Comparison of ENCODE assay signal across 23 cellular contexts in genomic region chr10:126654579-126654978, GRCh38. TPM values are rescaled to one million over a fixed set of nuclear protein-coding genes. Genes with fewer than 3 reads are reported as not detected.
DNase-seq lines count a peak whose midpoint lies in the region; ATAC-seq and TF ChIP-seq lines count a peak whose summit lies in the region.
"Had no signal": no experiment of that assay in that cellular context is flagged by ENCODE, and none has a peak within 500 bp of the region (broad histone marks: within the 10 kb centered on the region; RNA-seq: fewer than 3 reads in every experiment).

No MANE protein-coding gene starts in this region.

- H3K27ac Mint-ChIP-seq in activated CD4-positive, alpha-beta T cell treated with anti-CD3 and anti-CD28 coated beads for 36 hours, result no peak overlapping the region
- H3K27ac Mint-ChIP-seq: CD14-positive monocyte; CD4-positive, alpha-beta T cell; CD8-positive, alpha-beta memory T cell; GM23338; H9 had no signal

- no peak for DNase-seq in activated CD4-positive, alpha-beta T cell treated with anti-CD3 and anti-CD28 coated beads for 36 hours
- DNase-seq in activated CD4-positive, alpha-beta T cell treated with anti-CD3 and anti-CD28 coated beads, Interleukin-2, amount 50 U/mL, for 4 hours, result no peak
- no peak for DNase-seq in left lung
- DNase-seq in thyroid gland, result peak; percentile 15 to 20
- no peak for DNase-seq in NCI-H1436 (lab: John Stamatoyannopoulos, UW)
- no peak for DNase-seq in glomerular visceral epithelial cell (ENCODE audit: extremely low spot score)
- DNase-seq: 8988T; ACHN; AML-193; BE2C; CD4-positive, alpha-beta T cell; CD8-positive, alpha-beta memory T cell; DMS 273 treated with DMSO at 0.1 percent for 48 hours; DMS79; EL; GDM1; H9 had no signal

- H3K27ac ChIP-seq in left lung, result no peak overlapping the region
- H3K27ac ChIP-seq in thyroid gland, result peak overlapping the region; percentile 67 to 85 (median 78)
- H3K27ac ChIP-seq: A549; BLaER1 treated with 17β-estradiol and CSF1 and Interleukin-3, amounts not matched to agents 10 nM and 100 nM had no signal

- no peak overlapping the region for H3K4me3 Mint-ChIP-seq in activated CD4-positive, alpha-beta T cell treated with anti-CD3 and anti-CD28 coated beads for 36 hours
- H3K4me3 Mint-ChIP-seq: CD14-positive monocyte; CD4-positive, alpha-beta T cell; CD8-positive, alpha-beta memory T cell; GM23338; H9 had no signal

- H3K36me3 Mint-ChIP-seq in activated CD4-positive, alpha-beta T cell treated with anti-CD3 and anti-CD28 coated beads for 36 hours (ENCODE audit: low read depth), result no peaks in the 10 kb centered on the region
- H3K36me3 Mint-ChIP-seq: CD14-positive monocyte; CD8-positive, alpha-beta memory T cell had no signal

- TF ChIP-seq POLR2A in thyroid gland (IDR thresholded peaks at IDR 0.05), result no peak

- WGBS in thyroid gland, 2 donors, result 44 to 58% methylated on average over 2 of the region's 2 CpGs

- peaks cover 2% of the 10 kb centered on the region for H3K9me3 Mint-ChIP-seq in activated CD4-positive, alpha-beta T cell treated with anti-CD3 and anti-CD28 coated beads for 36 hours (ENCODE audit: low read depth)
- H3K9me3 Mint-ChIP-seq: CD4-positive, alpha-beta T cell; GM23338; H9 had no signal

- CTCF ChIA-PET in activated CD4-positive, alpha-beta T cell treated with anti-CD3 and anti-CD28 coated beads for 36 hours (lab: Charles Lee), result no interaction called here

- peak; percentile 26 for ATAC-seq in activated CD4-positive, alpha-beta T cell treated with anti-CD3 and anti-CD28 coated beads for 36 hours
- peak; percentile 38 for ATAC-seq in left lung
- ATAC-seq: A549, GM12878, GM23338, HCT116 had no signal

- TF ChIP-seq CTCF in left lung (IDR thresholded peaks at IDR 0.05), result no peak
- TF ChIP-seq CTCF in thyroid gland (IDR thresholded peaks at IDR 0.05), result no peak

- peaks cover 2% of the 10 kb centered on the region for H3K4me1 Mint-ChIP-seq in activated CD4-positive, alpha-beta T cell treated with anti-CD3 and anti-CD28 coated beads for 36 hours
- H3K4me1 Mint-ChIP-seq: CD14-positive monocyte; CD8-positive, alpha-beta memory T cell had no signal

- H3K27me3 ChIP-seq in left lung (no peaks in the 10 kb centered on the region), thyroid gland (no peaks in the 10 kb centered on the region)
- H3K27me3 ChIP-seq: BE2C; BLaER1 treated with 17β-estradiol and CSF1 and Interleukin-3, amounts not matched to agents 10 nM and 100 nM had no signal

- H3K4me3 ChIP-seq in left lung, result no peak overlapping the region
- H3K4me3 ChIP-seq in thyroid gland (replicated peaks in 1 of 3), result no peak overlapping the region
- H3K4me3 ChIP-seq: A549; BLaER1 treated with 17β-estradiol and CSF1 and Interleukin-3, amounts not matched to agents 10 nM and 100 nM; GM12878; GM23338 had no signal

- H3K9me3 ChIP-seq in left lung (no peaks in the 10 kb centered on the region), thyroid gland (no peaks in the 10 kb centered on the region)
- H3K9me3 ChIP-seq: A549; BE2C; BLaER1 treated with 17β-estradiol and CSF1 and Interleukin-3, amounts not matched to agents 10 nM and 100 nM had no signal

- H3K36me3 ChIP-seq in left lung, result no peaks in the 10 kb centered on the region
- no peaks in the 10 kb centered on the region for H3K36me3 ChIP-seq in thyroid gland
- H3K36me3 ChIP-seq: BE2C; BLaER1 treated with 17β-estradiol and CSF1 and Interleukin-3, amounts not matched to agents 10 nM and 100 nM had no signal

- H3K4me1 ChIP-seq in left lung (no peaks in the 10 kb centered on the region), thyroid gland (peaks cover 24 to 34% of the 10 kb centered on the region in 2 donors)
- H3K4me1 ChIP-seq: A549; BE2C; BLaER1 treated with 17β-estradiol and CSF1 and Interleukin-3, amounts not matched to agents 10 nM and 100 nM had no signal

- H3K27me3 Mint-ChIP-seq in activated CD4-positive, alpha-beta T cell treated with anti-CD3 and anti-CD28 coated beads for 36 hours, result no peaks in the 10 kb centered on the region
- H3K27me3 Mint-ChIP-seq: CD4-positive, alpha-beta T cell; CD8-positive, alpha-beta memory T cell had no signal

- intact Hi-C loops in activated CD4-positive, alpha-beta T cell treated with anti-CD3 and anti-CD28 coated beads for 36 hours (cut with DNase I, micrococcal nuclease), result no loop called here
- intact Hi-C loops in left lung (cut with DNase I), result no loop called here
- intact Hi-C loops in thyroid gland (cut with DNase I), result no loop called here

- POLR2A ChIA-PET in activated CD4-positive, alpha-beta T cell treated with anti-CD3 and anti-CD28 coated beads for 36 hours (lab: Charles Lee), result no interaction called here

RNA-seq across cellular contexts. Expression of gene C10orf90, which starts 15.9 kb away (rescaled TPM):
- total RNA-seq in activated CD4-positive, alpha-beta T cell treated with anti-CD3 and anti-CD28 coated beads for 36 hours, result not detected
- total RNA-seq in left lung (not detected), thyroid gland (1 to 10 TPM in 3 of 4 donors, under 1 TPM in 1; 0.45 to 5.1 (median 2.0) TPM)
- total RNA-seq: CD4-positive, alpha-beta T cell; CD8-positive, alpha-beta memory T cell; GM12878; H9 had no signal

Comparison
In these comparisons a context has a peak if more than half of its experiments do, and no peak if none do; other contexts are left out.
1. DNase-seq: peak in thyroid gland (2 of 2); none in activated CD4-positive, alpha-beta T cell treated with anti-CD3 and anti-CD28 coated beads for 36 hours (single experiment), activated CD4-positive, alpha-beta T cell treated with anti-CD3 and anti-CD28 coated beads, Interleukin-2, amount 50 U/mL, for 4 hours (0 of 2), left lung (0 of 2), NCI-H1436 (single experiment) and glomerular visceral epithelial cell (single experiment).
2. H3K27ac ChIP-seq: peak in thyroid gland (3 of 3); none in left lung (0 of 2).